In genomic region chr19:1229837-1230584, GRCh38 we compare ENCODE assay signal across 2 cellular contexts.
TF ChIP-seq lines count a peak whose summit lies in the region.

No MANE protein-coding gene starts in this region.

TF ChIP-seq in HEK293, 187 proteins besides CTCF, POLR2A, EP300 and RAD21:
- peak; percentile 79 for TF ChIP-seq ZNF600 (tag by site-specific recombination; IDR thresholded peaks at IDR 0.05)
- no peak for TF ChIP-seq KLF1 (tag by site-specific recombination; IDR thresholded peaks at IDR 0.05)
TF ChIP-seq in HEK293: peak in this region for 1.

TF ChIP-seq in K562, 482 proteins besides CTCF, POLR2A, EP300 and RAD21:
- 0 out of 2 replicates have a peak, but pooled peaks have one; percentile 25 for TF ChIP-seq ZBTB33 (CRISPR knock-in tag; IDR thresholded peaks at IDR 0.05)
- no peak for TF ChIP-seq ZNF518B (CRISPR knock-in tag; IDR thresholded peaks at IDR 0.05)
